1 cellular context compared by ENCODE assay signal in genomic region chr6:138403801-138404665, GRCh38.
TF ChIP-seq lines count a peak whose summit lies in the region.

Gene HEBP2, plus strand, starts transcription at chr6:138404223. Its CDS starts 273 bp downstream, at chr6:138404496.

TF ChIP-seq in HepG2, 621 proteins besides CTCF, POLR2A, EP300 and RAD21 (continued from another document and continues in another):
- no peak for TF ChIP-seq GLI4 (CRISPR knock-in tag; IDR thresholded peaks at IDR 0.05; ENCODE audit: borderline replicate concordance)
- peak; percentile 87 for TF ChIP-seq SRSF1 (optimal IDR thresholded peaks at IDR 0.05; ENCODE audit: low read depth, low read length)
- TF ChIP-seq AGO1 (IDR thresholded peaks at IDR 0.05; ENCODE audit: low read depth, low read length, poor library complexity, severe bottlenecking), result peak; percentile 84
- peak; percentile 91; the same call in 1 of the 2 replicates for TF ChIP-seq MIER3 (CRISPR knock-in tag; IDR thresholded peaks at IDR 0.05; ENCODE audit: borderline replicate concordance)
- TF ChIP-seq ZNF337 (CRISPR knock-in tag; IDR thresholded peaks at IDR 0.05; ENCODE audit: borderline replicate concordance, low read depth), result peak; percentile 83; the same call in 1 of the 2 replicates
- TF ChIP-seq ZNF34 (CRISPR knock-in tag; IDR thresholded peaks at IDR 0.05; ENCODE audit: borderline replicate concordance), result peak; percentile 90; the same call in 1 of the 2 replicates
- peak; percentile 90 for TF ChIP-seq ZNF674 (CRISPR knock-in tag; IDR thresholded peaks at IDR 0.05; ENCODE audit: low read depth)
- peak; percentile 75 for TF ChIP-seq ARNTL (CRISPR knock-in tag; IDR thresholded peaks at IDR 0.05)
- peak; percentile 9; the same call in 1 of the 2 replicates for TF ChIP-seq BHLHE40 (IDR thresholded peaks at IDR 0.05; ENCODE audit: low read length)
- 0 out of 2 replicates have a peak, but pooled peaks have one; percentile 13 for TF ChIP-seq ZNF33A (CRISPR knock-in tag; IDR thresholded peaks at IDR 0.05; ENCODE audit: borderline replicate concordance)
- TF ChIP-seq KAT7 (CRISPR knock-in tag; IDR thresholded peaks at IDR 0.05; ENCODE audit: borderline replicate concordance), result peak; percentile 92
- no peak for TF ChIP-seq ZBTB49 (CRISPR knock-in tag; IDR thresholded peaks at IDR 0.05; ENCODE audit: borderline replicate concordance)
- peak; percentile 97 for TF ChIP-seq ZSCAN20 (CRISPR knock-in tag; IDR thresholded peaks at IDR 0.05; ENCODE audit: borderline replicate concordance)
- peak; percentile 91 for TF ChIP-seq REPIN1 (CRISPR knock-in tag; IDR thresholded peaks at IDR 0.05; ENCODE audit: borderline replicate concordance, low read depth)
- TF ChIP-seq, protein P1, sequence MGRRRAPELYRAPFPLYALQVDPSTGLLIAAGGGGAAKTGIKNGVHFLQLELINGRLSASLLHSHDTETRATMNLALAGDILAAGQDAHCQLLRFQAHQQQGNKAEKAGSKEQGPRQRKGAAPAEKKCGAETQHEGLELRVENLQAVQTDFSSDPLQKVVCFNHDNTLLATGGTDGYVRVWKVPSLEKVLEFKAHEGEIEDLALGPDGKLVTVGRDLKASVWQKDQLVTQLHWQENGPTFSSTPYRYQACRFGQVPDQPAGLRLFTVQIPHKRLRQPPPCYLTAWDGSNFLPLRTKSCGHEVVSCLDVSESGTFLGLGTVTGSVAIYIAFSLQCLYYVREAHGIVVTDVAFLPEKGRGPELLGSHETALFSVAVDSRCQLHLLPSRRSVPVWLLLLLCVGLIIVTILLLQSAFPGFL (CRISPR knock-in tag; IDR thresholded peaks at IDR 0.05), result no peak
- peak; percentile 71 for TF ChIP-seq GATAD1 (CRISPR knock-in tag; IDR thresholded peaks at IDR 0.05)
- no peak for TF ChIP-seq SNAPC5 (CRISPR knock-in tag; IDR thresholded peaks at IDR 0.05; ENCODE audit: borderline replicate concordance)
- TF ChIP-seq ZBTB38 (CRISPR knock-in tag; IDR thresholded peaks at IDR 0.05), result peak; percentile 85
- peak; percentile 88 for TF ChIP-seq FOXO1 (CRISPR knock-in tag; IDR thresholded peaks at IDR 0.05)
- peak; percentile 89 for TF ChIP-seq HOXA5 (CRISPR knock-in tag; IDR thresholded peaks at IDR 0.05)
- TF ChIP-seq ZNF225 (CRISPR knock-in tag; IDR thresholded peaks at IDR 0.05), result no peak
- TF ChIP-seq SMAD9 (CRISPR knock-in tag; IDR thresholded peaks at IDR 0.05), result 0 out of 2 replicates have a peak, but pooled peaks have one; percentile 77
- TF ChIP-seq ZNF18 (CRISPR knock-in tag; IDR thresholded peaks at IDR 0.05; ENCODE audit: insufficient replicate concordance), result peak; percentile 61
- peak; percentile 75; the same call in 1 of the 2 replicates for TF ChIP-seq ISX (CRISPR knock-in tag; conservative IDR thresholded peaks at IDR 0.05)
- TF ChIP-seq ZNF572 (CRISPR knock-in tag; IDR thresholded peaks at IDR 0.05), result no peak
- no peak; the same call in 1 of the 2 replicates for TF ChIP-seq KLF9 (CRISPR knock-in tag; IDR thresholded peaks at IDR 0.05; ENCODE audit: low read depth)
- TF ChIP-seq, protein P2, sequence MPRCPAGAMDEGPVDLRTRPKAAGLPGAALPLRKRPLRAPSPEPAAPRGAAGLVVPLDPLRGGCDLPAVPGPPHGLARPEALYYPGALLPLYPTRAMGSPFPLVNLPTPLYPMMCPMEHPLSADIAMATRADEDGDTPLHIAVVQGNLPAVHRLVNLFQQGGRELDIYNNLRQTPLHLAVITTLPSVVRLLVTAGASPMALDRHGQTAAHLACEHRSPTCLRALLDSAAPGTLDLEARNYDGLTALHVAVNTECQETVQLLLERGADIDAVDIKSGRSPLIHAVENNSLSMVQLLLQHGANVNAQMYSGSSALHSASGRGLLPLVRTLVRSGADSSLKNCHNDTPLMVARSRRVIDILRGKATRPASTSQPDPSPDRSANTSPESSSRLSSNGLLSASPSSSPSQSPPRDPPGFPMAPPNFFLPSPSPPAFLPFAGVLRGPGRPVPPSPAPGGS (CRISPR knock-in tag; IDR thresholded peaks at IDR 0.05), result peak; percentile 18
- peak; percentile 96 for TF ChIP-seq SALL2 (CRISPR knock-in tag; IDR thresholded peaks at IDR 0.05)
- peak; percentile 81 for TF ChIP-seq ARID4A (CRISPR knock-in tag; IDR thresholded peaks at IDR 0.05; ENCODE audit: borderline replicate concordance)
- peak; percentile 46; the same call in 1 of the 2 replicates for TF ChIP-seq MTF1 (CRISPR knock-in tag; IDR thresholded peaks at IDR 0.05)
- TF ChIP-seq ETV6 (CRISPR knock-in tag; conservative IDR thresholded peaks at IDR 0.05), result no peak; the same call in 1 of the 2 replicates
- peak; percentile 90 for TF ChIP-seq PRMT3 (CRISPR knock-in tag; IDR thresholded peaks at IDR 0.05; ENCODE audit: borderline replicate concordance, low read depth)
- peak; percentile 34; the same call in 1 of the 2 replicates for TF ChIP-seq ZNF629 (CRISPR knock-in tag; conservative IDR thresholded peaks at IDR 0.05)
- peak; percentile 56; the same call in 1 of the 2 replicates for TF ChIP-seq ZNF230 (CRISPR knock-in tag; IDR thresholded peaks at IDR 0.05)
- TF ChIP-seq, protein P3, sequence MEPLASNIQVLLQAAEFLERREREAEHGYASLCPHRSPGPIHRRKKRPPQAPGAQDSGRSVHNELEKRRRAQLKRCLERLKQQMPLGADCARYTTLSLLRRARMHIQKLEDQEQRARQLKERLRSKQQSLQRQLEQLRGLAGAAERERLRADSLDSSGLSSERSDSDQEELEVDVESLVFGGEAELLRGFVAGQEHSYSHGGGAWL (CRISPR knock-in tag; IDR thresholded peaks at IDR 0.05), result peak; percentile 80
- 0 out of 2 replicates have a peak, but pooled peaks have one; percentile 13 for TF ChIP-seq CHCHD3 (CRISPR knock-in tag; IDR thresholded peaks at IDR 0.05)
- TF ChIP-seq ZFP36L2 (CRISPR knock-in tag; IDR thresholded peaks at IDR 0.05), result no peak
- peak; percentile 75 for TF ChIP-seq KLF11 (CRISPR knock-in tag; IDR thresholded peaks at IDR 0.05)
- TF ChIP-seq ZSCAN12 (CRISPR knock-in tag; IDR thresholded peaks at IDR 0.05), result peak; percentile 79; the same call in 1 of the 2 replicates
- peak; percentile 27 for TF ChIP-seq TBL1XR1 (IDR thresholded peaks at IDR 0.05; ENCODE audit: borderline replicate concordance, low read length, partially characterized antibody)
- TF ChIP-seq ZNF282 (IDR thresholded peaks at IDR 0.05; ENCODE audit: partially characterized antibody), result no peak
- TF ChIP-seq, protein P4, sequence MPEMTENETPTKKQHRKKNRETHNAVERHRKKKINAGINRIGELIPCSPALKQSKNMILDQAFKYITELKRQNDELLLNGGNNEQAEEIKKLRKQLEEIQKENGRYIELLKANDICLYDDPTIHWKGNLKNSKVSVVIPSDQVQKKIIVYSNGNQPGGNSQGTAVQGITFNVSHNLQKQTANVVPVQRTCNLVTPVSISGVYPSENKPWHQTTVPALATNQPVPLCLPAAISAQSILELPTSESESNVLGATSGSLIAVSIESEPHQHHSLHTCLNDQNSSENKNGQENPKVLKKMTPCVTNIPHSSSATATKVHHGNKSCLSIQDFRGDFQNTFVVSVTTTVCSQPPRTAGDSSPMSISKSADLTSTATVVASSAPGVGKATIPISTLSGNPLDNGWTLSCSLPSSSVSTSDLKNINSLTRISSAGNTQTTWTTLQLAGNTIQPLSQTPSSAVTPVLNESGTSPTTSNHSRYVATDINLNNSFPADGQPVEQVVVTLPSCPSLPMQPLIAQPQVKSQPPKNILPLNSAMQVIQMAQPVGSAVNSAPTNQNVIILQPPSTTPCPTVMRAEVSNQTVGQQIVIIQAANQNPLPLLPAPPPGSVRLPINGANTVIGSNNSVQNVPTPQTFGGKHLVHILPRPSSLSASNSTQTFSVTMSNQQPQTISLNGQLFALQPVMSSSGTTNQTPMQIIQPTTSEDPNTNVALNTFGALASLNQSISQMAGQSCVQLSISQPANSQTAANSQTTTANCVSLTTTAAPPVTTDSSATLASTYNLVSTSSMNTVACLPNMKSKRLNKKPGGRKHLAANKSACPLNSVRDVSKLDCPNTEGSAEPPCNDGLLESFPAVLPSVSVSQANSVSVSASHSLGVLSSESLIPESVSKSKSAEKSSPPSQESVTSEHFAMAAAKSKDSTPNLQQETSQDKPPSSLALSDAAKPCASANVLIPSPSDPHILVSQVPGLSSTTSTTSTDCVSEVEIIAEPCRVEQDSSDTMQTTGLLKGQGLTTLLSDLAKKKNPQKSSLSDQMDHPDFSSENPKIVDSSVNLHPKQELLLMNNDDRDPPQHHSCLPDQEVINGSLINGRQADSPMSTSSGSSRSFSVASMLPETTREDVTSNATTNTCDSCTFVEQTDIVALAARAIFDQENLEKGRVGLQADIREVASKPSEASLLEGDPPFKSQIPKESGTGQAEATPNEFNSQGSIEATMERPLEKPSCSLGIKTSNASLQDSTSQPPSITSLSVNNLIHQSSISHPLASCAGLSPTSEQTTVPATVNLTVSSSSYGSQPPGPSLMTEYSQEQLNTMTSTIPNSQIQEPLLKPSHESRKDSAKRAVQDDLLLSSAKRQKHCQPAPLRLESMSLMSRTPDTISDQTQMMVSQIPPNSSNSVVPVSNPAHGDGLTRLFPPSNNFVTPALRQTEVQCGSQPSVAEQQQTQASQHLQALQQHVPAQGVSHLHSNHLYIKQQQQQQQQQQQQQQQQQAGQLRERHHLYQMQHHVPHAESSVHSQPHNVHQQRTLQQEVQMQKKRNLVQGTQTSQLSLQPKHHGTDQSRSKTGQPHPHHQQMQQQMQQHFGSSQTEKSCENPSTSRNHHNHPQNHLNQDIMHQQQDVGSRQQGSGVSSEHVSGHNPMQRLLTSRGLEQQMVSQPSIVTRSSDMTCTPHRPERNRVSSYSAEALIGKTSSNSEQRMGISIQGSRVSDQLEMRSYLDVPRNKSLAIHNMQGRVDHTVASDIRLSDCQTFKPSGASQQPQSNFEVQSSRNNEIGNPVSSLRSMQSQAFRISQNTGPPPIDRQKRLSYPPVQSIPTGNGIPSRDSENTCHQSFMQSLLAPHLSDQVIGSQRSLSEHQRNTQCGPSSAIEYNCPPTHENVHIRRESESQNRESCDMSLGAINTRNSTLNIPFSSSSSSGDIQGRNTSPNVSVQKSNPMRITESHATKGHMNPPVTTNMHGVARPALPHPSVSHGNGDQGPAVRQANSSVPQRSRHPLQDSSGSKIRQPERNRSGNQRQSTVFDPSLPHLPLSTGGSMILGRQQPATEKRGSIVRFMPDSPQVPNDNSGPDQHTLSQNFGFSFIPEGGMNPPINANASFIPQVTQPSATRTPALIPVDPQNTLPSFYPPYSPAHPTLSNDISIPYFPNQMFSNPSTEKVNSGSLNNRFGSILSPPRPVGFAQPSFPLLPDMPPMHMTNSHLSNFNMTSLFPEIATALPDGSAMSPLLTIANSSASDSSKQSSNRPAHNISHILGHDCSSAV (CRISPR knock-in tag; IDR thresholded peaks at IDR 0.05; ENCODE audit: borderline replicate concordance), result peak; percentile 81; the same call in 1 of the 2 replicates
- TF ChIP-seq ZNF17 (CRISPR knock-in tag; IDR thresholded peaks at IDR 0.05), result no peak
- no peak for TF ChIP-seq CC2D1A (CRISPR knock-in tag; IDR thresholded peaks at IDR 0.05)
- TF ChIP-seq U2AF2 (IDR thresholded peaks at IDR 0.05; ENCODE audit: low read depth, low read length), result no peak
